Comparison of ENCODE assay signal across 8 cellular contexts in the genomic region with DNA sequence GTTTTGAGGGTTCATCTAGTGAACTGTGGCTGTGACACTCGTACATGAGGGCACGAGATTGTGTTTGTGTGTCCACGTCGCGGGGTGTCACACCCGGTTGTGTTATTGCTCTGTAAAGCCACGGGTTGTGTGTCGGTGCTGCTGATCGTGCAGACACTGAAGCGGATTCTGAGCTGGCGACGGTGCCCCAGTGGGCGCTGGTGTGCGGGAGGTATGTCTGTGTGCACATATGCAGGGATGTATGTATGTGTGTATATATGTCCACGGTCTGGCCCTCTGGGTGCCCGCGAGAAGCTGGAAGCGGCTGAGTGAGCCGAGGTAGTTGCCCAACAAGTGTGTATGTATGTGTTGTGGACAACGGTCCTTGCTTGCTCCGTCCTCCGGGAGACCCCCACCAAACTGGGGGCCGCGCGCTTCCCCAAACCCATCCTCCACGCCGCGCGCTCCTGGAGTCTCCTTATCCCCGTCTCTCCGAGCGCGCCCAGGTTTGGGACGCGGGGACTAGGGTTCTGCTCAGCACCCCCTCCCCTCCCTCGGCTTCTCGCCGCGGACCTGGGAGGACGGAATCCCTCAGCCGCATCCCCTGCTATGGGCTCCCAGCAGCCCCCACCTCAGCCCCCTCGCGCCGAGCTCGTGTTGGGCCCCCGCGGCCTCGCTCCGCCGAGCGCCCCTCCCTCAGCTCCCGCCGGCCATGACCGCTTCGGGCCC. TPM values are rescaled to one million over a fixed set of nuclear protein-coding genes. Genes with fewer than 3 reads are reported as not detected.
DNase-seq lines count a peak whose midpoint lies in the region; ATAC-seq, FAIRE-seq and TF ChIP-seq lines count a peak whose summit lies in the region.

No MANE protein-coding gene starts in this region.

- no peak overlapping the region for H3K27ac Mint-ChIP-seq in activated naive CD4-positive, alpha-beta T cell treated with anti-CD3 and anti-CD28 coated beads, Interleukin-2, amount 50 U/mL, for 24 hours

- H3K4me3 ChIP-seq in A673 (ENCODE audit: low read depth, low read length, poor library complexity, severe bottlenecking), result peak overlapping the region; percentile 53
- H3K4me3 ChIP-seq in KMS-11 (IDR thresholded peaks at IDR 0.05; ENCODE audit: insufficient read depth, low read depth, low read length), result no peak overlapping the region
- peak overlapping the region; percentile 87 for H3K4me3 ChIP-seq in iPS-18a (ENCODE audit: low read length)
- H3K4me3 ChIP-seq in small intestine (ENCODE audit: low read depth in 1 of 2, low read length in 2 of 2), result peak overlapping the region; percentile 74 to 84

- BruUV-seq in A673 (replicated peaks; lab: Mats Ljungman, UMichigan), result no TSS peak

- no peaks in the 10 kb centered on the region for H3K36me3 Mint-ChIP-seq in activated naive CD4-positive, alpha-beta T cell treated with anti-CD3 and anti-CD28 coated beads, Interleukin-2, amount 50 U/mL, for 24 hours

- peak overlapping the region; percentile 84; the same call in 1 of the 2 replicates for H3K4me2 ChIP-seq in KMS-11

- FAIRE-seq in small intestine (lab: Jason Lieb, UNC), result no peak

- H3K79me2 ChIP-seq in KMS-11 (ENCODE audit: insufficient read depth, low read depth), result no peaks in the 10 kb centered on the region

- peaks cover 51% of the 10 kb centered on the region for H3K27me3 Mint-ChIP-seq in activated naive CD4-positive, alpha-beta T cell treated with anti-CD3 and anti-CD28 coated beads, Interleukin-2, amount 50 U/mL, for 24 hours

- CTCF ChIA-PET in A673 (lab: Charles Lee), result interaction anchor here (0.6 to 3.7 kb wide), 6 partner anchors 91 to 525 kb away, joined by 4 to 42 read pairs (median 12); a partner anchor contains a TSS

- ATAC-seq in HG03196 (IDR thresholded peaks at IDR 0.05; ENCODE audit: unreplicated experiment) (no peak), GM18909 (IDR thresholded peaks at IDR 0.05; ENCODE audit: poor library complexity, unreplicated experiment) (no peak)

- TF ChIP-seq CTCF in A673 (conservative IDR thresholded peaks at IDR 0.05; ENCODE audit: low read depth, low read length) (no peak), KMS-11 (conservative IDR thresholded peaks at IDR 0.05; ENCODE audit: low read depth, low read length) (no peak)

- no peaks in the 10 kb centered on the region for H3K36me3 ChIP-seq in A673 (ENCODE audit: insufficient read depth, low read length, poor library complexity, severe bottlenecking)
- no peaks in the 10 kb centered on the region for H3K36me3 ChIP-seq in KMS-11 (ENCODE audit: insufficient read depth)
- no peaks in the 10 kb centered on the region for H3K36me3 ChIP-seq in iPS-18a (ENCODE audit: control insufficient read depth, low read depth, low read length)
- H3K36me3 ChIP-seq in small intestine (ENCODE audit: control insufficient read depth in 2 of 2, insufficient read depth in 2 of 2, low read length in 2 of 2), result no peaks in the 10 kb centered on the region

- peak; percentile 44 for DNase-seq in A673 (ENCODE audit: low spot score)
- DNase-seq in small intestine, result peak; percentile 31
- no peak for DNase-seq in Kasumi-1 (lab: John Stamatoyannopoulos, UW)

- no peaks in the 10 kb centered on the region for H3K9me3 Mint-ChIP-seq in activated naive CD4-positive, alpha-beta T cell treated with anti-CD3 and anti-CD28 coated beads, Interleukin-2, amount 50 U/mL, for 24 hours

- WGBS in small intestine, 3 donors, result 1 to 2% (median 1%) methylated on average over 38 to 55 of the region's 55 CpGs

- H4K20me1 ChIP-seq in KMS-11 (ENCODE audit: insufficient read depth), result no peaks in the 10 kb centered on the region

- H3K27ac ChIP-seq in A673 (ENCODE audit: low read depth, low read length, poor library complexity, severe bottlenecking) (no peak overlapping the region), KMS-11 (no peak overlapping the region), iPS-18a (ENCODE audit: low read length) (no peak overlapping the region), small intestine (ENCODE audit: low read depth in 1 of 2, low read length in 1 of 2) (peak overlapping the region; percentile 91 to 98)

- H3K4me1 ChIP-seq in A673 (ENCODE audit: insufficient read depth, low read length, poor library complexity, severe bottlenecking) (peaks cover 24% of the 10 kb centered on the region), KMS-11 (ENCODE audit: low read depth, poor library complexity, severe bottlenecking) (peaks cover 35% of the 10 kb centered on the region), iPS-18a (ENCODE audit: control insufficient read depth, low read depth, low read length) (peaks cover 55% of the 10 kb centered on the region), small intestine (ENCODE audit: control insufficient read depth in 2 of 2, insufficient read depth in 1 of 2, low read depth in 1 of 2, low read length in 1 of 2) (peaks cover 2 to 3% of the 10 kb centered on the region in 2 donors)

- POLR2A ChIA-PET in A673 (lab: Charles Lee; ENCODE audit: low non-redundant PET), result no interaction called here

- H3K9me3 ChIP-seq in A673 (ENCODE audit: low read depth, low read length, poor library complexity, severe bottlenecking), result no peaks in the 10 kb centered on the region
- no peaks in the 10 kb centered on the region for H3K9me3 ChIP-seq in iPS-18a (ENCODE audit: control insufficient read depth, low read depth, low read length)
- H3K9me3 ChIP-seq in small intestine (ENCODE audit: control insufficient read depth, low read depth), result no peaks in the 10 kb centered on the region

- intact Hi-C loops in A673 (cut with micrococcal nuclease; ENCODE audit: unreplicated experiment), result loop anchor here (5.0 kb wide), 1 partner anchor 285 kb away; no protein-coding TSS in a partner anchor

- H3K4me1 Mint-ChIP-seq in activated naive CD4-positive, alpha-beta T cell treated with anti-CD3 and anti-CD28 coated beads, Interleukin-2, amount 50 U/mL, for 24 hours, result peaks cover 20% of the 10 kb centered on the region

- peak overlapping the region; percentile 72 for H3K4me3 Mint-ChIP-seq in activated naive CD4-positive, alpha-beta T cell treated with anti-CD3 and anti-CD28 coated beads, Interleukin-2, amount 50 U/mL, for 24 hours

- peak overlapping the region; percentile 81 for H2AFZ ChIP-seq in KMS-11 (ENCODE audit: low read depth)

- peaks cover 69% of the 10 kb centered on the region for H3K27me3 ChIP-seq in A673 (replicated peaks; ENCODE audit: insufficient read depth, low read depth, low read length, poor library complexity)
- H3K27me3 ChIP-seq in KMS-11 (ENCODE audit: insufficient read depth, low read depth), result peaks cover 12% of the 10 kb centered on the region
- H3K27me3 ChIP-seq in iPS-18a (ENCODE audit: control insufficient read depth, insufficient read depth, low read length), result no peaks in the 10 kb centered on the region
- H3K27me3 ChIP-seq in small intestine (ENCODE audit: control insufficient read depth in 2 of 2, insufficient read depth in 2 of 2, low read length in 2 of 2), result peaks cover 0 to 27% of the 10 kb centered on the region in 2 donors

- H3K9ac ChIP-seq in KMS-11 (peak overlapping the region; percentile 25; the same call in 1 of the 2 replicates), iPS-18a (ENCODE audit: low read length) (peak overlapping the region; percentile 82)

RNA-seq across cellular contexts. Expression of a gene that starts 0.6 kb away (rescaled TPM):
- 0.45 and 0.61 TPM in 2 replicates for total RNA-seq in A673 (2021)
- polyA plus RNA-seq in small intestine, result 10 to 100 TPM; 15.7 to 43.9 (median 15.9) TPM

RNA-seq across cellular contexts. Expression of a gene that starts 46.0 kb away (rescaled TPM):
- total RNA-seq in A673 (2021), result 35.1 and 40.1 TPM in 2 replicates
- polyA plus RNA-seq in small intestine, result 10 to 100 TPM; 32.2 to 45.4 (median 43.5) TPM

Comparison
In these comparisons a context has a peak if more than half of its experiments do, and no peak if none do; other contexts are left out.
1. DNase-seq: peak in A673 (single experiment) and small intestine (single experiment); none in Kasumi-1 (0 of 2).
2. H3K27ac ChIP-seq: peak in small intestine (2 of 2); none in A673 (single experiment), KMS-11 (single experiment) and iPS-18a (single experiment).